20 cellular contexts compared by ENCODE assay signal in the genomic region with DNA sequence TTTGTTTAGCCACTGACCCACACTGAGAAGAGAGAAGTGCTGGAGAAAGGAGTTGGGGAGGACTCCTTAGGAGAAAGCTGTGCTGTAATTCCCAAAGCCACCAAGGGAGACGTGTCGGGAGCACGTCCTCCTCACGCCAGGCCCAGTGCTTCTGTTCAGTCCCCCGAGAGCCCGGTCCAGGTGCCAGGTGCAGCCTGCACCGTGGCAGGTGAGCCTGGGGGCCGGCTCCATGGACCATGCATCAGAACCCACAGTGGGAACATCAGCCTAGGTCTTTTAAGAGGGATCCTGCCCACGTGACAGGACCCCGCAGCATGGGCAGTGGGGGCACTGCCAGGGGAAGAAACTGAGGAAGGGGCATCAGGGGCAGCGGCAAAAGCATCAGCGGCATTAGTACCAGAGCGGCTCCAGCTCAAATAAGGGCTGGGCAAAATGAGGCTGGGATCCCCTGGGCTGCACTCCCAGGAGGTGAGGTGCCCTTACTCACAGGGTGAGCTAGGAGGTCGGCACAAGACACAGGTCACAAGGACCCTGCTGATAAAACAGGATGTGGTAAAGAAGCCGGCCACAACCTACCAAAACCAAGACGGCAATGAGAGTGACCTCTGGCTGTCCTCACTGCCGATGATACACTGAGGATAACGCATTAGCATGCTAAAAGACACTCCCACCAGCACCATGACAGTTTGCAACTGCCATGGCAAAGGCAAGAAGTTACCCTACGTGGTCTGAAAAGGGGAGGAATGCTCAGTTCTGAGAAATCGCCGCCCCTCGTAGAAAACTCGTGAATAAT.
"Had no signal": no experiment of that assay in that cellular context is flagged by ENCODE, and none has a peak within 500 bp of the region (broad histone marks: within the 10 kb centered on the region; RNA-seq: fewer than 3 reads in every experiment).

No MANE protein-coding gene starts in this region.

- H3K9me3 Mint-ChIP-seq: activated B cell treated with CpG ODN at 0.5 μM for 24 hours; activated naive CD4-positive, alpha-beta T cell treated with anti-CD3 and anti-CD28 coated beads, Interleukin-2, amount 10 ng/mL, durations not matched to agents 7 days and 5 days; activated naive CD8-positive, alpha-beta T cell treated with anti-CD3 and anti-CD28 coated beads, Interleukin-2, amount 50 U/mL, for 24 hours; activated T-cell treated with anti-CD3 and anti-CD28 coated beads, Interleukin-2, amount 50 U/mL, for 4 hours; memory B cell had no signal

- H3K4me1 ChIP-seq: foreskin keratinocyte, thyroid gland had no signal

- H3K9me3 ChIP-seq: body of pancreas, mucosa of descending colon, spleen, thyroid gland had no signal

- H3K27ac ChIP-seq: foreskin keratinocyte, spleen, thyroid gland had no signal

- H3K4me3 ChIP-seq: body of pancreas, mucosa of descending colon, spleen, thyroid gland had no signal

- H3K4me1 Mint-ChIP-seq: activated B cell treated with CpG ODN at 0.5 μM for 24 hours, memory B cell had no signal

- DNase-seq: activated B cell treated with CpG ODN at 0.5 μM for 24 hours; activated CD4-positive, alpha-beta T cell treated with anti-CD3 and anti-CD28 coated beads for 36 hours; activated CD4-positive, alpha-beta T cell treated with anti-CD3 and anti-CD28 coated beads, Interleukin-2, amount 50 U/mL, for 4 hours; activated CD8-positive, alpha-beta memory T cell treated with anti-CD3 and anti-CD28 coated beads, Interleukin-2, amount 50 U/mL, for 48 hours; activated naive CD4-positive, alpha-beta T cell treated with anti-CD3 and anti-CD28 coated beads, Interleukin-2, amount 10 ng/mL, durations not matched to agents 7 days and 5 days; activated naive CD8-positive, alpha-beta T cell treated with anti-CD3 and anti-CD28 coated beads, Interleukin-2, amount 50 U/mL, for 24 hours; activated T-cell treated with anti-CD3 and anti-CD28 coated beads, Interleukin-2, amount 50 U/mL, for 4 hours; anterior cingulate cortex; body of pancreas; effector memory CD4-positive, alpha-beta T cell; foreskin keratinocyte; left colon; mucosa of descending colon; retina; spleen; stimulated activated CD4-positive, alpha-beta T cell treated with anti-CD3 and anti-CD28 coated beads, Interleukin-4, amount 100 ng/mL, for 1 hour; stimulated activated naive CD4-positive, alpha-beta T cell; substantia nigra; thyroid gland had no signal

- H3K4me3 Mint-ChIP-seq: activated B cell treated with CpG ODN at 0.5 μM for 24 hours; activated CD4-positive, alpha-beta T cell treated with anti-CD3 and anti-CD28 coated beads for 36 hours; activated naive CD4-positive, alpha-beta T cell treated with anti-CD3 and anti-CD28 coated beads, Interleukin-2, amount 10 ng/mL, durations not matched to agents 7 days and 5 days; activated naive CD8-positive, alpha-beta T cell treated with anti-CD3 and anti-CD28 coated beads, Interleukin-2, amount 50 U/mL, for 24 hours; activated T-cell treated with anti-CD3 and anti-CD28 coated beads, Interleukin-2, amount 50 U/mL, for 4 hours; memory B cell had no signal

- ATAC-seq: activated CD4-positive, alpha-beta T cell treated with anti-CD3 and anti-CD28 coated beads for 36 hours; activated naive CD8-positive, alpha-beta T cell treated with anti-CD3 and anti-CD28 coated beads, Interleukin-2, amount 50 U/mL, for 24 hours; activated T-cell treated with anti-CD3 and anti-CD28 coated beads, Interleukin-2, amount 50 U/mL, for 4 hours; body of pancreas; foreskin keratinocyte; left colon; mucosa of descending colon had no signal

- H3K27ac Mint-ChIP-seq: activated B cell treated with CpG ODN at 0.5 μM for 24 hours; activated CD4-positive, alpha-beta T cell treated with anti-CD3 and anti-CD28 coated beads for 36 hours; activated naive CD4-positive, alpha-beta T cell treated with anti-CD3 and anti-CD28 coated beads, Interleukin-2, amount 10 ng/mL, durations not matched to agents 7 days and 5 days; activated naive CD8-positive, alpha-beta T cell treated with anti-CD3 and anti-CD28 coated beads, Interleukin-2, amount 50 U/mL, for 24 hours; memory B cell had no signal

- H3K27me3 ChIP-seq: body of pancreas, foreskin keratinocyte, spleen, thyroid gland had no signal

- H3K27me3 Mint-ChIP-seq: activated B cell treated with CpG ODN at 0.5 μM for 24 hours; activated CD4-positive, alpha-beta T cell treated with anti-CD3 and anti-CD28 coated beads for 36 hours; activated naive CD4-positive, alpha-beta T cell treated with anti-CD3 and anti-CD28 coated beads, Interleukin-2, amount 10 ng/mL, durations not matched to agents 7 days and 5 days; activated naive CD8-positive, alpha-beta T cell treated with anti-CD3 and anti-CD28 coated beads, Interleukin-2, amount 50 U/mL, for 24 hours; memory B cell had no signal
